In genomic region chr15:80562846-80563245, GRCh38 we compare ENCODE assay signal across 26 cellular contexts.
"Had no signal": no experiment of that assay in that cellular context is flagged by ENCODE, and none has a peak within 500 bp of the region (broad histone marks: within the 10 kb centered on the region; RNA-seq: fewer than 3 reads in every experiment).

No MANE protein-coding gene starts in this region.

- H3K36me3 Mint-ChIP-seq: activated CD8-positive, alpha-beta memory T cell treated with anti-CD3 and anti-CD28 coated beads, Interleukin-2, amount 10 ng/mL, durations not matched to agents 7 days and 5 days; activated naive CD4-positive, alpha-beta T cell treated with anti-CD3 and anti-CD28 coated beads, Interleukin-2, amount 50 U/mL, for 72 hours; memory B cell; stimulated activated naive B cell treated with anti-CD40 and anti-IgM and Interleukin-4, amounts not matched to agents 10 μg/mL and 1 μg/mL and 100 μg/mL, for 72 hours; T-cell had no signal

- H3K4me3 Mint-ChIP-seq: activated CD4-positive, alpha-beta T cell treated with anti-CD3 and anti-CD28 coated beads for 36 hours; activated CD8-positive, alpha-beta memory T cell treated with anti-CD3 and anti-CD28 coated beads, Interleukin-2, amount 10 ng/mL, durations not matched to agents 7 days and 5 days; activated CD8-positive, alpha-beta T cell treated with anti-CD3 and anti-CD28 coated beads, Interleukin-2, amount 10 ng/mL, durations not matched to agents 7 days and 5 days; brain; memory B cell; nephron; stimulated activated naive B cell treated with anti-CD40 and anti-IgM and Interleukin-4, amounts not matched to agents 10 μg/mL and 1 μg/mL and 100 μg/mL, for 72 hours; T-cell had no signal

- H3K4me3 ChIP-seq: gastroesophageal sphincter, hepatocyte, sigmoid colon, stomach, tibial artery had no signal

- ATAC-seq: activated CD4-positive, alpha-beta T cell treated with anti-CD3 and anti-CD28 coated beads for 36 hours; activated CD8-positive, alpha-beta memory T cell treated with anti-CD3 and anti-CD28 coated beads, Interleukin-2, amount 10 ng/mL, durations not matched to agents 7 days and 5 days; activated CD8-positive, alpha-beta T cell treated with anti-CD3 and anti-CD28 coated beads, Interleukin-2, amount 10 ng/mL, durations not matched to agents 7 days and 5 days; activated naive CD4-positive, alpha-beta T cell treated with anti-CD3 and anti-CD28 coated beads, Interleukin-2, amount 50 U/mL, for 72 hours; SK-N-SH treated with all-trans-retinoic acid at 6 μM for 48 hours; stimulated activated naive B cell treated with anti-CD40 and anti-IgM and Interleukin-4, amounts not matched to agents 10 μg/mL and 1 μg/mL and 100 μg/mL, for 72 hours; T-cell had no signal

- FAIRE-seq: keratinocyte, small intestine had no signal

- H3K27me3 ChIP-seq: gastroesophageal sphincter, hepatocyte, sigmoid colon, stomach, tibial artery had no signal

- H3K9me3 ChIP-seq: gastroesophageal sphincter, sigmoid colon, stomach, tibial artery had no signal

- H3K9me3 Mint-ChIP-seq: activated naive CD4-positive, alpha-beta T cell treated with anti-CD3 and anti-CD28 coated beads, Interleukin-2, amount 50 U/mL, for 72 hours; activated T-helper 2 cell treated with anti-CD3 and anti-CD28 coated beads, Interferon-gamma antibody, Interleukin-2, Interleukin-4, amounts not matched to agents 10 μg/mL and 5 μg/mL and 100 μg/mL, durations not matched to agents 14 hours and 24 hours and 36 hours; brain; nephron; stimulated activated naive B cell treated with anti-CD40 and anti-IgM and Interleukin-4, amounts not matched to agents 10 μg/mL and 1 μg/mL and 100 μg/mL, for 72 hours; T-cell had no signal

- H3K4me1 Mint-ChIP-seq: stimulated activated naive B cell treated with anti-CD40 and anti-IgM and Interleukin-4, amounts not matched to agents 10 μg/mL and 1 μg/mL and 100 μg/mL, for 72 hours; T-cell had no signal

- H3K27me3 Mint-ChIP-seq: brain had no signal

- DNase-seq: activated CD4-positive, alpha-beta T cell treated with anti-CD3 and anti-CD28 coated beads for 36 hours; activated CD4-positive, CD25-positive, alpha-beta regulatory T cell; activated CD8-positive, alpha-beta memory T cell treated with anti-CD3 and anti-CD28 coated beads, Interleukin-2, amount 10 ng/mL, durations not matched to agents 7 days and 5 days; activated CD8-positive, alpha-beta T cell treated with anti-CD3 and anti-CD28 coated beads, Interleukin-2, amount 10 ng/mL, durations not matched to agents 7 days and 5 days; activated T-cell treated with anti-CD3 and anti-CD28 coated beads, Interleukin-2, amount 50 U/mL, for 48 hours; aorta; central memory CD4-positive, alpha-beta T cell; dermis blood vessel endothelial cell; effector memory CD4-positive, alpha-beta T cell; erythroblast; small intestine; stimulated activated CD4-positive, alpha-beta T cell treated with anti-CD3 and anti-CD28 coated beads, Interleukin-1b, Interleukin-23, amount 100 ng/mL, for 48 hours; stimulated activated naive B cell treated with anti-CD40 and anti-IgM and Interleukin-4, amounts not matched to agents 10 μg/mL and 1 μg/mL and 100 μg/mL, for 72 hours; stomach; T-cell; tibial artery had no signal

- H3K27ac ChIP-seq: gastroesophageal sphincter, hepatocyte, sigmoid colon, stomach, tibial artery had no signal

- H3K27ac Mint-ChIP-seq: activated CD4-positive, alpha-beta T cell treated with anti-CD3 and anti-CD28 coated beads for 36 hours; activated CD8-positive, alpha-beta memory T cell treated with anti-CD3 and anti-CD28 coated beads, Interleukin-2, amount 10 ng/mL, durations not matched to agents 7 days and 5 days; activated CD8-positive, alpha-beta T cell treated with anti-CD3 and anti-CD28 coated beads, Interleukin-2, amount 10 ng/mL, durations not matched to agents 7 days and 5 days; activated T-helper 2 cell treated with anti-CD3 and anti-CD28 coated beads, Interferon-gamma antibody, Interleukin-2, Interleukin-4, amounts not matched to agents 10 μg/mL and 5 μg/mL and 100 μg/mL, durations not matched to agents 14 hours and 24 hours and 36 hours; memory B cell; nephron; stimulated activated naive B cell treated with anti-CD40 and anti-IgM and Interleukin-4, amounts not matched to agents 10 μg/mL and 1 μg/mL and 100 μg/mL, for 72 hours; T-cell had no signal
